ENCODE assay signal across 33 cellular contexts in genomic region chr3:80663426-80663825, GRCh38.
"Had no signal": no experiment of that assay in that cellular context is flagged by ENCODE, and none has a peak within 500 bp of the region (broad histone marks: within the 10 kb centered on the region; RNA-seq: fewer than 3 reads in every experiment).

No MANE protein-coding gene starts in this region.

- FAIRE-seq: astrocyte, bronchial epithelial cell had no signal

- H3K27me3 Mint-ChIP-seq: activated B cell treated with CpG ODN at 0.5 μM for 24 hours; activated CD8-positive, alpha-beta T cell treated with anti-CD3 and anti-CD28 coated beads for 36 hours; activated naive CD8-positive, alpha-beta T cell; activated T-helper 17 cell treated with anti-CD3 and anti-CD28 coated beads, Interleukin-2, amount 50 U/mL, for 72 hours; central memory CD8-positive, alpha-beta T cell; dendritic cell treated with granulocyte-macrophage colony-stimulating factor and Interleukin-4, amounts not matched to agents 40 ng/mL and 50 ng/mL, for 4 days; T-helper 17 cell had no signal

- H3K36me3 ChIP-seq: brain microvascular endothelial cell, heart left ventricle, WERI-Rb-1 had no signal

- H3K27me3 ChIP-seq: brain microvascular endothelial cell, dorsolateral prefrontal cortex, heart left ventricle had no signal

- H3K36me3 Mint-ChIP-seq: activated naive CD8-positive, alpha-beta T cell had no signal

- H3K4me3 Mint-ChIP-seq: activated B cell treated with CpG ODN at 0.5 μM for 24 hours; activated CD8-positive, alpha-beta T cell treated with anti-CD3 and anti-CD28 coated beads for 36 hours; activated naive CD8-positive, alpha-beta T cell; activated T-cell treated with anti-CD3 and anti-CD28 coated beads, Interleukin-2, amount 50 U/mL, for 4 hours; activated T-helper 17 cell treated with anti-CD3 and anti-CD28 coated beads, Interleukin-2, amount 50 U/mL, for 72 hours; central memory CD8-positive, alpha-beta T cell; dendritic cell treated with granulocyte-macrophage colony-stimulating factor and Interleukin-4, amounts not matched to agents 40 ng/mL and 50 ng/mL, for 4 days; endodermal cell; T-helper 17 cell; T-helper 2 cell treated with Interferon-gamma antibody and Interleukin-4, amounts not matched to agents 5 μg/mL and 100 μg/mL, for 36 hours had no signal

- H3K4me1 Mint-ChIP-seq: activated B cell treated with CpG ODN at 0.5 μM for 24 hours; activated T-helper 17 cell treated with anti-CD3 and anti-CD28 coated beads, Interleukin-2, amount 50 U/mL, for 72 hours; central memory CD8-positive, alpha-beta T cell; endodermal cell; T-helper 17 cell had no signal

- H3K4me3 ChIP-seq: coronary artery, dorsolateral prefrontal cortex, heart left ventricle had no signal

- H3K4me1 ChIP-seq: heart left ventricle had no signal

- ATAC-seq: activated CD4-positive, CD25-positive, alpha-beta regulatory T cell treated with anti-CD3 and anti-CD28 coated beads, Interleukin-2, amount 50 U/mL, for 24 hours; activated CD8-positive, alpha-beta T cell treated with anti-CD3 and anti-CD28 coated beads for 36 hours; activated T-cell treated with anti-CD3 and anti-CD28 coated beads, Interleukin-2, amount 50 U/mL, for 4 hours; activated T-helper 17 cell treated with anti-CD3 and anti-CD28 coated beads, Interleukin-2, amount 50 U/mL, for 72 hours; esophagus mucosa; heart left ventricle; T-helper 17 cell had no signal

- H3K27ac Mint-ChIP-seq: activated B cell treated with CpG ODN at 0.5 μM for 24 hours; activated CD8-positive, alpha-beta T cell treated with anti-CD3 and anti-CD28 coated beads for 36 hours; activated naive CD8-positive, alpha-beta T cell; activated T-helper 17 cell treated with anti-CD3 and anti-CD28 coated beads, Interleukin-2, amount 50 U/mL, for 72 hours; dendritic cell treated with granulocyte-macrophage colony-stimulating factor and Interleukin-4, amounts not matched to agents 40 ng/mL and 50 ng/mL, for 4 days; endodermal cell; T-helper 17 cell; T-helper 2 cell treated with Interferon-gamma antibody and Interleukin-4, amounts not matched to agents 5 μg/mL and 100 μg/mL, for 36 hours had no signal

- H3K27ac ChIP-seq: brain microvascular endothelial cell, coronary artery, dorsolateral prefrontal cortex, heart left ventricle, WERI-Rb-1 had no signal

- DNase-seq: activated B cell treated with CpG ODN at 0.5 μM for 24 hours; activated CD4-positive, alpha-beta T cell treated with anti-CD3 and anti-CD28 coated beads for 48 hours; activated CD4-positive, alpha-beta T cell treated with anti-CD3 and anti-CD28 coated beads, Interleukin-2, amount 50 U/mL, for 1 hour; activated CD4-positive, alpha-beta T cell treated with anti-CD3 and anti-CD28 coated beads, Interleukin-2, amount 50 U/mL, for 48 hours; activated CD8-positive, alpha-beta memory T cell treated with anti-CD3 and anti-CD28 coated beads for 24 hours; activated CD8-positive, alpha-beta T cell treated with anti-CD3 and anti-CD28 coated beads for 36 hours; activated effector memory CD4-positive, alpha-beta T cell treated with Interleukin-2 at 50 U/mL for 16 hours; activated gamma-delta T cell treated with Interleukin-2 at 50 U/mL for 16 hours; activated naive CD4-positive, alpha-beta T cell treated with anti-CD3 and anti-CD28 coated beads, Interleukin-2, amount 50 U/mL, for 16 hours; activated naive CD4-positive, alpha-beta T cell treated with Interleukin-2 at 50 U/mL for 16 hours; activated T-cell treated with anti-CD3 and anti-CD28 coated beads, Interleukin-2, amount 50 U/mL, for 4 hours; amniotic stem cell; anterior cingulate cortex; brain microvascular endothelial cell; dorsolateral prefrontal cortex; effector memory CD4-positive, alpha-beta T cell; endodermal cell; foreskin fibroblast; glutamatergic neuron; heart left ventricle; T-helper 17 cell; T1000; WERI-Rb-1 had no signal
